In genomic region chr2:207423886-207424285, GRCh38 we compare ENCODE assay signal across 8 cellular contexts.
DNase-seq lines count a peak whose midpoint lies in the region; ATAC-seq, FAIRE-seq and TF ChIP-seq lines count a peak whose summit lies in the region.

No MANE protein-coding gene starts in this region.

- intact Hi-C loops in prostate gland (cut with DNase I): no loop called here

- H3K9me3 Mint-ChIP-seq in HFFc6: peaks cover 14% of the 10 kb centered on the region
- H3K9me3 Mint-ChIP-seq in stimulated activated naive CD8-positive, alpha-beta T cell treated with anti-CD3 and anti-CD28 coated beads, Interleukin-15, Interleukin-2, amounts not matched to agents 100 ng/mL and 50 ng/mL, for 24 hours: peaks cover 12% of the 10 kb centered on the region

- H3K4me1 Mint-ChIP-seq in HFFc6 (ENCODE audit: low read depth): peaks cover 18% of the 10 kb centered on the region
- H3K4me1 Mint-ChIP-seq in stimulated activated naive CD8-positive, alpha-beta T cell treated with anti-CD3 and anti-CD28 coated beads, Interleukin-15, Interleukin-2, amounts not matched to agents 100 ng/mL and 50 ng/mL, for 24 hours (ENCODE audit: low read depth): peaks cover 19% of the 10 kb centered on the region

- no peak for FAIRE-seq in bronchial epithelial cell (lab: Jason Lieb, UNC)

- H3K9me3 ChIP-seq in WERI-Rb-1 (ENCODE audit: severe bottlenecking) (no peaks in the 10 kb centered on the region), prostate gland (no peaks in the 10 kb centered on the region)

- TF ChIP-seq CTCF in HFFc6 (IDR thresholded peaks at IDR 0.05) (no peak), bronchial epithelial cell (IDR thresholded peaks at IDR 0.05; ENCODE audit: insufficient read depth, low read length, severe bottlenecking) (no peak), WERI-Rb-1 (IDR thresholded peaks at IDR 0.05; ENCODE audit: low read depth, low read length) (no peak), prostate gland (IDR thresholded peaks at IDR 0.05) (no peak)

- H3K27ac ChIP-seq in WERI-Rb-1: no peak overlapping the region
- H3K27ac ChIP-seq in prostate gland: no peak overlapping the region

- no peak for TF ChIP-seq POLR2A in prostate gland (IDR thresholded peaks at IDR 0.05)

- peaks cover 2% of the 10 kb centered on the region; the same call in 1 of the 2 replicates for H3K27me3 Mint-ChIP-seq in HFFc6 (ENCODE audit: insufficient read depth)
- H3K27me3 Mint-ChIP-seq in stimulated activated naive CD8-positive, alpha-beta T cell treated with anti-CD3 and anti-CD28 coated beads, Interleukin-15, Interleukin-2, amounts not matched to agents 100 ng/mL and 50 ng/mL, for 24 hours: peaks cover 3% of the 10 kb centered on the region

- DNase-seq in HFFc6: peak; percentile 85
- peak; percentile 6 for DNase-seq in NAMALWA (ENCODE audit: low spot score)
- peak; percentile 77 for DNase-seq in bronchial epithelial cell (ENCODE audit: low read depth)
- no peak for DNase-seq in WERI-Rb-1
- DNase-seq in cerebellar cortex (ENCODE audit: low spot score): no peak
- no peak for DNase-seq in prostate gland (ENCODE audit: low spot score)

- H3K4me3 ChIP-seq in bronchial epithelial cell (ENCODE audit: low read depth, low read length): no peak overlapping the region
- no peak overlapping the region for H3K4me3 ChIP-seq in WERI-Rb-1 (ENCODE audit: low read depth, low read length)
- H3K4me3 ChIP-seq in prostate gland: no peak overlapping the region

- ATAC-seq in GM18519 (IDR thresholded peaks at IDR 0.05; ENCODE audit: low FRiP score, unreplicated experiment): peak; percentile 93

- 72% methylated on average over 3 of the region's 3 CpGs for WGBS in prostate gland

- no peaks in the 10 kb centered on the region for H3K36me3 ChIP-seq in bronchial epithelial cell (ENCODE audit: control insufficient read depth, insufficient read depth, low read length)
- no peaks in the 10 kb centered on the region for H3K36me3 ChIP-seq in WERI-Rb-1
- no peaks in the 10 kb centered on the region for H3K36me3 ChIP-seq in prostate gland

- H3K36me3 Mint-ChIP-seq in HFFc6 (ENCODE audit: low read depth): peaks cover 13% of the 10 kb centered on the region
- H3K36me3 Mint-ChIP-seq in stimulated activated naive CD8-positive, alpha-beta T cell treated with anti-CD3 and anti-CD28 coated beads, Interleukin-15, Interleukin-2, amounts not matched to agents 100 ng/mL and 50 ng/mL, for 24 hours (ENCODE audit: low read depth): no peaks in the 10 kb centered on the region

- no peak overlapping the region for H3K4me3 Mint-ChIP-seq in HFFc6
- H3K4me3 Mint-ChIP-seq in stimulated activated naive CD8-positive, alpha-beta T cell treated with anti-CD3 and anti-CD28 coated beads, Interleukin-15, Interleukin-2, amounts not matched to agents 100 ng/mL and 50 ng/mL, for 24 hours: peak overlapping the region; percentile 17

- no peaks in the 10 kb centered on the region for H3K27me3 ChIP-seq in bronchial epithelial cell (ENCODE audit: control insufficient read depth, insufficient read depth, low read length)
- no peaks in the 10 kb centered on the region for H3K27me3 ChIP-seq in WERI-Rb-1 (ENCODE audit: insufficient read depth, low read depth, severe bottlenecking)
- H3K27me3 ChIP-seq in prostate gland (replicated peaks; ENCODE audit: insufficient read depth): no peaks in the 10 kb centered on the region

- H3K27ac Mint-ChIP-seq in HFFc6: peak overlapping the region; percentile 38; the same call in 1 of the 2 replicates
- peak overlapping the region; percentile 74 for H3K27ac Mint-ChIP-seq in stimulated activated naive CD8-positive, alpha-beta T cell treated with anti-CD3 and anti-CD28 coated beads, Interleukin-15, Interleukin-2, amounts not matched to agents 100 ng/mL and 50 ng/mL, for 24 hours

- H3K4me1 ChIP-seq in prostate gland (replicated peaks): no peaks in the 10 kb centered on the region

Comparison
In these comparisons a context has a peak if more than half of its experiments do, and no peak if none do; other contexts are left out.
1. DNase-seq: peak in HFFc6 (single experiment), NAMALWA (single experiment) and bronchial epithelial cell (single experiment); none in WERI-Rb-1 (single experiment), cerebellar cortex (single experiment) and prostate gland (single experiment).